1 cellular context compared by ENCODE assay signal in genomic region chr20:50242863-50243609, GRCh38.
A peak's percentile ranks its signal among the peaks of the same experiment; 100 is the strongest.
TF ChIP-seq lines count a peak whose summit lies in the region.

No MANE protein-coding gene starts in this region.

TF ChIP-seq in HepG2, 621 proteins besides CTCF, POLR2A, EP300 and RAD21 (continued from another document and continues in another):
- TF ChIP-seq FOXP4 (CRISPR knock-in tag; IDR thresholded peaks at IDR 0.05) (peak; percentile 77), ZNF251 (CRISPR knock-in tag; IDR thresholded peaks at IDR 0.05) (peak; percentile 45; the same call in 1 of the 2 replicates), ATM (IDR thresholded peaks at IDR 0.05; ENCODE audit: borderline replicate concordance) (no peak), PAF1 (CRISPR knock-in tag; IDR thresholded peaks at IDR 0.05) (no peak), DBP (CRISPR knock-in tag; IDR thresholded peaks at IDR 0.05; ENCODE audit: not compliant biosample characterization) (peak; percentile 69), HHEX (CRISPR knock-in tag; IDR thresholded peaks at IDR 0.05) (no peak; the same call in 1 of the 2 replicates), MIER2 (CRISPR knock-in tag; IDR thresholded peaks at IDR 0.05) (no peak; the same call in 1 of the 2 replicates), ATF4 (CRISPR knock-in tag; IDR thresholded peaks at IDR 0.05) (no peak), SRSF1 (optimal IDR thresholded peaks at IDR 0.05; ENCODE audit: low read depth, low read length) (peak; percentile 76), NFE2L1 (CRISPR knock-in tag; IDR thresholded peaks at IDR 0.05; ENCODE audit: borderline replicate concordance) (peak; percentile 68; the same call in 1 of the 2 replicates), MAFK (conservative IDR thresholded peaks at IDR 0.05 in 1 of 2, IDR thresholded peaks at IDR 0.05 in 1 of 2; ENCODE audit: low read length in 2 of 2) (no peak), ZSCAN30 (CRISPR knock-in tag; IDR thresholded peaks at IDR 0.05) (no peak), REST (IDR thresholded peaks at IDR 0.05; ENCODE audit: borderline replicate concordance in 1 of 2, low read depth in 1 of 2, low read length in 2 of 2) (no peak), KDM5B (CRISPR knock-in tag; IDR thresholded peaks at IDR 0.05; ENCODE audit: borderline replicate concordance) (peak; percentile 74; the same call in 1 of the 2 replicates), ZNF605 (CRISPR knock-in tag; IDR thresholded peaks at IDR 0.05) (peak; percentile 92), ZNF574 (CRISPR knock-in tag; IDR thresholded peaks at IDR 0.05) (peak; percentile 85), MAFF (IDR thresholded peaks at IDR 0.05; ENCODE audit: low read depth, low read length) (no peak), TARDBP (CRISPR knock-in tag; IDR thresholded peaks at IDR 0.05) (peak; percentile 97), ZNF510 (CRISPR knock-in tag; IDR thresholded peaks at IDR 0.05; ENCODE audit: low read depth) (peak; percentile 64; the same call in 1 of the 2 replicates), JUND (CRISPR knock-in tag; IDR thresholded peaks at IDR 0.05) (peak; percentile 7; the same call in 1 of the 2 replicates), ZNF337 (CRISPR knock-in tag; IDR thresholded peaks at IDR 0.05; ENCODE audit: borderline replicate concordance, low read depth) (no peak; the same call in 1 of the 2 replicates), ZNF710 (CRISPR knock-in tag; IDR thresholded peaks at IDR 0.05; ENCODE audit: borderline replicate concordance) (peak; percentile 96), ZNF343 (CRISPR knock-in tag; IDR thresholded peaks at IDR 0.05) (peak; percentile 92; the same call in 1 of the 2 replicates), ZC3H13 (CRISPR knock-in tag; IDR thresholded peaks at IDR 0.05) (peak; percentile 50; the same call in 1 of the 2 replicates), HNF1A (IDR thresholded peaks at IDR 0.05; ENCODE audit: low read depth) (no peak; the same call in 1 of the 2 replicates), HNF1A (CRISPR knock-in tag; IDR thresholded peaks at IDR 0.05; ENCODE audit: borderline replicate concordance) (peak; percentile 82), HES4 (CRISPR knock-in tag; IDR thresholded peaks at IDR 0.05; ENCODE audit: borderline replicate concordance) (no peak), ZNF777 (CRISPR knock-in tag; IDR thresholded peaks at IDR 0.05) (no peak), REPIN1 (CRISPR knock-in tag; IDR thresholded peaks at IDR 0.05; ENCODE audit: borderline replicate concordance, low read depth) (peak; percentile 99), AHR (CRISPR knock-in tag; IDR thresholded peaks at IDR 0.05) (0 out of 2 replicates have a peak, but pooled peaks have one; percentile 43), ZBTB49 (CRISPR knock-in tag; IDR thresholded peaks at IDR 0.05; ENCODE audit: borderline replicate concordance) (peak; percentile 19; the same call in 1 of the 2 replicates), ATF3 (CRISPR knock-in tag; IDR thresholded peaks at IDR 0.05) (peak; percentile 41; the same call in 1 of the 2 replicates)
